In genomic region chr2:38835990-38836389, GRCh38 we compare ENCODE assay signal across 10 cellular contexts. TPM values are rescaled to one million over a fixed set of nuclear protein-coding genes. Genes with fewer than 3 reads are reported as not detected.
DNase-seq lines count a peak whose midpoint lies in the region; ATAC-seq lines count a peak whose summit lies in the region.
"Had no signal": no experiment of that assay in that cellular context is flagged by ENCODE, and none has a peak within 500 bp of the region (broad histone marks: within the 10 kb centered on the region; RNA-seq: fewer than 3 reads in every experiment).

No MANE protein-coding gene starts in this region.

- H3K4me1 ChIP-seq in CD4-positive, CD25-positive, alpha-beta regulatory T cell (ENCODE audit: control insufficient read depth, insufficient read depth, low read length, poor library complexity, severe bottlenecking), result no peaks in the 10 kb centered on the region

- no peak for DNase-seq in CD4-positive, CD25-positive, alpha-beta regulatory T cell
- DNase-seq in SIG-M5 (lab: John Stamatoyannopoulos, UW) (peak; percentile 50), NCI-H1048 (lab: John Stamatoyannopoulos, UW) (no peak), GF-D8 (lab: John Stamatoyannopoulos, UW) (no peak)
- no peak for DNase-seq in stimulated activated CD4-positive, alpha-beta T cell treated with anti-CD3 and anti-CD28 coated beads, Interleukin-2, amount 100 ng/mL, for 48 hours
- no peak for DNase-seq in natural killer cell treated with Interleukin-12 subunit alpha and Interleukin-12 subunit beta and Interleukin-15 and Interleukin-18, amount 100 ng/mL, for 72 hours (ENCODE audit: low spot score)
- DNase-seq: naive thymus-derived CD8-positive, alpha-beta T cell; NCI-H2081 had no signal

- H3K4me1 Mint-ChIP-seq in CD4-positive, CD25-positive, alpha-beta regulatory T cell, result no peaks in the 10 kb centered on the region
- no peaks in the 10 kb centered on the region for H3K4me1 Mint-ChIP-seq in natural killer cell treated with Interleukin-12 subunit alpha and Interleukin-12 subunit beta and Interleukin-15 and Interleukin-18, amount 100 ng/mL, for 72 hours (ENCODE audit: low read depth in 2 of 2)

- no peaks in the 10 kb centered on the region for H3K27me3 Mint-ChIP-seq in CD4-positive, CD25-positive, alpha-beta regulatory T cell
- no peaks in the 10 kb centered on the region for H3K27me3 Mint-ChIP-seq in natural killer cell treated with Interleukin-12 subunit alpha and Interleukin-12 subunit beta and Interleukin-15 and Interleukin-18, amount 100 ng/mL, for 72 hours
- H3K27me3 Mint-ChIP-seq: naive thymus-derived CD8-positive, alpha-beta T cell had no signal

- H3K27ac Mint-ChIP-seq in CD4-positive, CD25-positive, alpha-beta regulatory T cell, result peak overlapping the region in 2 of 3 donors; percentile 7 to 66
- no peak overlapping the region for H3K27ac Mint-ChIP-seq in natural killer cell treated with Interleukin-12 subunit alpha and Interleukin-12 subunit beta and Interleukin-15 and Interleukin-18, amount 100 ng/mL, for 72 hours

- H3K36me3 Mint-ChIP-seq in CD4-positive, CD25-positive, alpha-beta regulatory T cell, result peaks cover 21% of the 10 kb centered on the region
- peaks cover 15% of the 10 kb centered on the region for H3K36me3 Mint-ChIP-seq in natural killer cell treated with Interleukin-12 subunit alpha and Interleukin-12 subunit beta and Interleukin-15 and Interleukin-18, amount 100 ng/mL, for 72 hours

- no peaks in the 10 kb centered on the region for H3K9me3 ChIP-seq in CD4-positive, CD25-positive, alpha-beta regulatory T cell (ENCODE audit: control insufficient read depth in 2 of 2, low read length in 2 of 2)

- H3K9me3 Mint-ChIP-seq in CD4-positive, CD25-positive, alpha-beta regulatory T cell, result no peaks in the 10 kb centered on the region
- no peaks in the 10 kb centered on the region for H3K9me3 Mint-ChIP-seq in natural killer cell treated with Interleukin-12 subunit alpha and Interleukin-12 subunit beta and Interleukin-15 and Interleukin-18, amount 100 ng/mL, for 72 hours
- H3K9me3 Mint-ChIP-seq: naive thymus-derived CD8-positive, alpha-beta T cell had no signal

- no peak overlapping the region for H3K4me3 ChIP-seq in CD4-positive, CD25-positive, alpha-beta regulatory T cell (ENCODE audit: low read depth, low read length)

- ATAC-seq in CD4-positive, CD25-positive, alpha-beta regulatory T cell (ENCODE audit: low read depth in 2 of 2), result peak in 1 of 2 donors; percentile 42
- ATAC-seq in GM19372 (IDR thresholded peaks at IDR 0.05; ENCODE audit: low read depth, unreplicated experiment) (peak; percentile 70), HG02981 (IDR thresholded peaks at IDR 0.05; ENCODE audit: unreplicated experiment) (peak; percentile 88)
- ATAC-seq in natural killer cell treated with Interleukin-12 subunit alpha and Interleukin-12 subunit beta and Interleukin-15 and Interleukin-18, amount 100 ng/mL, for 72 hours, result no peak

- H3K27me3 ChIP-seq in CD4-positive, CD25-positive, alpha-beta regulatory T cell (ENCODE audit: control insufficient read depth, insufficient read depth, low read length), result no peaks in the 10 kb centered on the region

- no peak overlapping the region for H3K27ac ChIP-seq in CD4-positive, CD25-positive, alpha-beta regulatory T cell (ENCODE audit: insufficient read depth, low read length, poor library complexity, severe bottlenecking)

- peaks cover 32% of the 10 kb centered on the region for H3K36me3 ChIP-seq in CD4-positive, CD25-positive, alpha-beta regulatory T cell (ENCODE audit: control insufficient read depth, insufficient read depth, low read length)

- no peak overlapping the region for H3K4me3 Mint-ChIP-seq in CD4-positive, CD25-positive, alpha-beta regulatory T cell
- no peak overlapping the region for H3K4me3 Mint-ChIP-seq in natural killer cell treated with Interleukin-12 subunit alpha and Interleukin-12 subunit beta and Interleukin-15 and Interleukin-18, amount 100 ng/mL, for 72 hours

RNA-seq across cellular contexts. Expression of gene DHX57, which starts 39.7 kb away (rescaled TPM):
- 18.0 TPM for total RNA-seq in CD4-positive, CD25-positive, alpha-beta regulatory T cell
- 1 to 10 TPM; 6.2 to 9.2 (median 7.4) TPM for polyA plus RNA-seq in CD4-positive, CD25-positive, alpha-beta regulatory T cell
- total RNA-seq in natural killer cell treated with Interleukin-12 subunit alpha and Interleukin-12 subunit beta and Interleukin-15 and Interleukin-18, amount 100 ng/mL, for 72 hours, result 10 to 100 TPM; 17.5 to 37.7 TPM

RNA-seq across cellular contexts. Expression of gene MORN2, which starts 39.8 kb away (rescaled TPM):
- total RNA-seq in CD4-positive, CD25-positive, alpha-beta regulatory T cell, result 1.5 TPM
- 1 to 10 TPM; 4.5 to 8.0 (median 6.3) TPM for polyA plus RNA-seq in CD4-positive, CD25-positive, alpha-beta regulatory T cell
- 1 to 10 TPM; 6.4 to 6.9 TPM for total RNA-seq in natural killer cell treated with Interleukin-12 subunit alpha and Interleukin-12 subunit beta and Interleukin-15 and Interleukin-18, amount 100 ng/mL, for 72 hours

RNA-seq across cellular contexts. Expression of gene ARHGEF33, which starts 53.7 kb away (rescaled TPM):
- total RNA-seq in CD4-positive, CD25-positive, alpha-beta regulatory T cell, result not detected
- under 1 TPM in 1 of 4 donors, not detected in 3; 0.16 TPM for polyA plus RNA-seq in CD4-positive, CD25-positive, alpha-beta regulatory T cell
- total RNA-seq in natural killer cell treated with Interleukin-12 subunit alpha and Interleukin-12 subunit beta and Interleukin-15 and Interleukin-18, amount 100 ng/mL, for 72 hours, result under 1 TPM in 1 of 2 donors, not detected in 1; 0.28 TPM
- polyA plus RNA-seq: naive thymus-derived CD8-positive, alpha-beta T cell had no signal

RNA-seq across cellular contexts. Expression of gene GEMIN6, which starts 58.0 kb away (rescaled TPM):
- total RNA-seq in CD4-positive, CD25-positive, alpha-beta regulatory T cell, result 5.1 TPM
- polyA plus RNA-seq in CD4-positive, CD25-positive, alpha-beta regulatory T cell, result 10 to 100 TPM; 13.4 to 20.6 (median 15.3) TPM
- total RNA-seq in natural killer cell treated with Interleukin-12 subunit alpha and Interleukin-12 subunit beta and Interleukin-15 and Interleukin-18, amount 100 ng/mL, for 72 hours, result 10 to 100 TPM; 16.4 to 23.1 TPM

Comparison
In these comparisons a context has a peak if more than half of its experiments do, and no peak if none do; other contexts are left out.
1. ATAC-seq: peak in GM19372 (single experiment) and HG02981 (single experiment); none in natural killer cell treated with Interleukin-12 subunit alpha and Interleukin-12 subunit beta and Interleukin-15 and Interleukin-18, amount 100 ng/mL, for 72 hours (0 of 2).
2. H3K27ac Mint-ChIP-seq: peak in CD4-positive, CD25-positive, alpha-beta regulatory T cell (2 of 3); none in natural killer cell treated with Interleukin-12 subunit alpha and Interleukin-12 subunit beta and Interleukin-15 and Interleukin-18, amount 100 ng/mL, for 72 hours (0 of 2).